In genomic region chr4:139167774-139168444, GRCh38 we compare ENCODE assay signal across 8 cellular contexts. TPM values are rescaled to one million over a fixed set of nuclear protein-coding genes. Genes with fewer than 3 reads are reported as not detected.
DNase-seq lines count a peak whose midpoint lies in the region; ATAC-seq, FAIRE-seq and TF ChIP-seq lines count a peak whose summit lies in the region.

No MANE protein-coding gene starts in this region.

- no peak for ATAC-seq in GM21360 (IDR thresholded peaks at IDR 0.05; ENCODE audit: unreplicated experiment)
- ATAC-seq in GM21447 (IDR thresholded peaks at IDR 0.05; ENCODE audit: unreplicated experiment) = no peak

- H3K27ac ChIP-seq in DOHH2 (ENCODE audit: low read depth, low read length) (no peak overlapping the region), adrenal gland (no peak overlapping the region)

- no peaks in the 10 kb centered on the region for H4K20me1 ChIP-seq in DOHH2 (ENCODE audit: control insufficient read depth, insufficient read depth, low read depth, low read length)

- no peak for TF ChIP-seq POLR2A in adrenal gland (IDR thresholded peaks at IDR 0.05)

- FAIRE-seq in islet of Langerhans (lab: Jason Lieb, UNC) = peak; percentile 33

- 49 to 62% (median 56%) methylated on average over 5 of the region's 5 CpGs for WGBS in adrenal gland, 4 donors

- H3K4me2 ChIP-seq in DOHH2 (ENCODE audit: low read length) = no peak overlapping the region

- H3K27me3 ChIP-seq in DOHH2 (ENCODE audit: control insufficient read depth, low read length) (peaks cover 12% of the 10 kb centered on the region), adrenal gland (no peaks in the 10 kb centered on the region)

- intact Hi-C loops in adrenal gland (cut with DNase I) = loop anchor here (10.0 kb wide), 2 partner anchors 63 to 133 kb away; no protein-coding TSS in a partner anchor

- H3K79me2 ChIP-seq in DOHH2 (ENCODE audit: control insufficient read depth, low read length) = no peaks in the 10 kb centered on the region

- H3K9me3 ChIP-seq in DOHH2 (ENCODE audit: control insufficient read depth, insufficient read depth, low read length) (no peaks in the 10 kb centered on the region), adrenal gland (replicated peaks in 1 of 3) (no peaks in the 10 kb centered on the region)

- H3K9me2 ChIP-seq in DOHH2 (replicated peaks; ENCODE audit: control insufficient read depth, low read length) = no peaks in the 10 kb centered on the region

- H3K4me3 ChIP-seq in DOHH2 (ENCODE audit: low read length) (no peak overlapping the region), adrenal gland (no peak overlapping the region)

- H3K36me3 ChIP-seq in DOHH2 (ENCODE audit: control insufficient read depth, low read length) = no peaks in the 10 kb centered on the region
- H3K36me3 ChIP-seq in adrenal gland (replicated peaks in 1 of 2) = no peaks in the 10 kb centered on the region

- no peaks in the 10 kb centered on the region for H3F3A ChIP-seq in DOHH2 (ENCODE audit: control insufficient read depth, insufficient read depth)

- TF ChIP-seq CTCF in DOHH2 (IDR thresholded peaks at IDR 0.05; ENCODE audit: low read depth, low read length, poor library complexity, severe bottlenecking) (peak; percentile 45), adrenal gland (IDR thresholded peaks at IDR 0.05) (peak; percentile 28 to 75 (median 58))

- H3K4me1 ChIP-seq in DOHH2 (ENCODE audit: control insufficient read depth, low read length) (peaks cover 11% of the 10 kb centered on the region), adrenal gland (replicated peaks in 1 of 2) (peaks cover 5 to 44% of the 10 kb centered on the region in 2 donors)

- DNase-seq in HuH-7.5 (ENCODE audit: low spot score) = peak; percentile 25
- peak in 2 of 7 donors; percentile 26 to 33 for DNase-seq in adrenal gland
- DNase-seq in DMS153 treated with DMSO at 0.1 percent for 48 hours (lab: John Stamatoyannopoulos, UW; ENCODE audit: unreplicated experiment) = no peak
- DNase-seq in SHP77 treated with DMSO at 0.1 percent for 48 hours (lab: John Stamatoyannopoulos, UW) = no peak

RNA-seq across cellular contexts. Expression of gene ELF2, which starts 9.1 kb away (rescaled TPM):
- 10 to 100 TPM; 14.0 to 46.9 (median 33.8) TPM for total RNA-seq in adrenal gland
- 10 to 100 TPM; 14.8 to 20.7 (median 15.9) TPM for polyA plus RNA-seq in adrenal gland
